In genomic region chr11:12066799-12067508, GRCh38 we compare ENCODE assay signal across 8 cellular contexts. TPM values are rescaled to one million over a fixed set of nuclear protein-coding genes. Genes with fewer than 3 reads are reported as not detected.
DNase-seq lines count a peak whose midpoint lies in the region; ATAC-seq and TF ChIP-seq lines count a peak whose summit lies in the region.

No MANE protein-coding gene starts in this region.

- intact Hi-C loops in esophagus squamous epithelium (cut with DNase I) = no loop called here
- intact Hi-C loops in activated T-helper 2 cell treated with anti-CD3 and anti-CD28 coated beads, Interferon-gamma antibody, Interleukin-2, Interleukin-4, amounts not matched to agents 10 μg/mL and 5 μg/mL and 100 μg/mL, durations not matched to agents 14 hours and 24 hours and 36 hours (cut with micrococcal nuclease) = no loop called here

- H3K9me3 ChIP-seq in esophagus squamous epithelium (no peaks in the 10 kb centered on the region), trophoblast cell (ENCODE audit: insufficient read depth, low read depth, low read length) (no peaks in the 10 kb centered on the region)

- H3K4ac ChIP-seq in trophoblast cell (ENCODE audit: low read depth, low read length) = no peak overlapping the region

- peaks cover 7% of the 10 kb centered on the region for H3K9me3 Mint-ChIP-seq in activated T-helper 2 cell treated with anti-CD3 and anti-CD28 coated beads, Interferon-gamma antibody, Interleukin-2, Interleukin-4, amounts not matched to agents 10 μg/mL and 5 μg/mL and 100 μg/mL, durations not matched to agents 14 hours and 24 hours and 36 hours
- H3K9me3 Mint-ChIP-seq in stimulated activated naive CD8-positive, alpha-beta T cell treated with anti-CD3 and anti-CD28 coated beads, Interleukin-15, amount 100 ng/mL, for 72 hours = peaks cover 0 to 12% of the 10 kb centered on the region in 2 donors

- H2BK5ac ChIP-seq in trophoblast cell (ENCODE audit: low read depth, low read length, poor library complexity) = no peak overlapping the region

- TF ChIP-seq POLR2A in esophagus squamous epithelium (IDR thresholded peaks at IDR 0.05) = no peak

- H3K4me2 ChIP-seq in trophoblast cell (ENCODE audit: low read length) = no peak overlapping the region

- peaks cover 9% of the 10 kb centered on the region for H3K36me3 Mint-ChIP-seq in activated T-helper 2 cell treated with anti-CD3 and anti-CD28 coated beads, Interferon-gamma antibody, Interleukin-2, Interleukin-4, amounts not matched to agents 10 μg/mL and 5 μg/mL and 100 μg/mL, durations not matched to agents 14 hours and 24 hours and 36 hours (ENCODE audit: low read depth)

- no peaks in the 10 kb centered on the region for H3K79me2 ChIP-seq in trophoblast cell (ENCODE audit: control insufficient read depth, insufficient read depth, low read length, poor library complexity)

- H3K27me3 ChIP-seq in esophagus squamous epithelium (no peaks in the 10 kb centered on the region), trophoblast cell (ENCODE audit: insufficient read depth, low read length) (no peaks in the 10 kb centered on the region)

- no peak overlapping the region for H4K12ac ChIP-seq in trophoblast cell (ENCODE audit: low read depth, low read length)

- H3K27ac Mint-ChIP-seq in activated T-helper 2 cell treated with anti-CD3 and anti-CD28 coated beads, Interferon-gamma antibody, Interleukin-2, Interleukin-4, amounts not matched to agents 10 μg/mL and 5 μg/mL and 100 μg/mL, durations not matched to agents 14 hours and 24 hours and 36 hours = no peak overlapping the region
- peak overlapping the region in 1 of 2 donors; percentile 35 for H3K27ac Mint-ChIP-seq in stimulated activated naive CD8-positive, alpha-beta T cell treated with anti-CD3 and anti-CD28 coated beads, Interleukin-15, amount 100 ng/mL, for 72 hours

- TF ChIP-seq CTCF in esophagus squamous epithelium (IDR thresholded peaks at IDR 0.05) = no peak

- 17 to 37% methylated on average over 5 to 7 of the region's 8 CpGs for WGBS in esophagus squamous epithelium, 2 donors
- no CpG with 5 or more reads among the region's 8 CpGs for WGBS in trophoblast cell (ENCODE audit: extremely low coverage, insufficient coverage, insufficient read length)

- no peak overlapping the region for H4K91ac ChIP-seq in trophoblast cell (ENCODE audit: low read depth, low read length)

- H3K14ac ChIP-seq in trophoblast cell (ENCODE audit: low read length) = no peak overlapping the region

- no peak overlapping the region for H3K4me3 Mint-ChIP-seq in activated T-helper 2 cell treated with anti-CD3 and anti-CD28 coated beads, Interferon-gamma antibody, Interleukin-2, Interleukin-4, amounts not matched to agents 10 μg/mL and 5 μg/mL and 100 μg/mL, durations not matched to agents 14 hours and 24 hours and 36 hours (ENCODE audit: low read depth)
- H3K4me3 Mint-ChIP-seq in stimulated activated naive CD8-positive, alpha-beta T cell treated with anti-CD3 and anti-CD28 coated beads, Interleukin-15, amount 100 ng/mL, for 72 hours = no peak overlapping the region

- H3K9ac ChIP-seq in trophoblast cell (ENCODE audit: low read length) = no peak overlapping the region

- H3K4me3 ChIP-seq in esophagus squamous epithelium (no peak overlapping the region), trophoblast cell (ENCODE audit: low read depth, low read length) (no peak overlapping the region)

- H3K36me3 ChIP-seq in esophagus squamous epithelium = no peaks in the 10 kb centered on the region
- no peaks in the 10 kb centered on the region for H3K36me3 ChIP-seq in trophoblast cell (ENCODE audit: control insufficient read depth in 1 of 2, insufficient read depth in 2 of 2, low read length in 2 of 2)

- no peak overlapping the region for H4K8ac ChIP-seq in trophoblast cell (ENCODE audit: low read depth, low read length)

- H3K27ac ChIP-seq in esophagus squamous epithelium (peak overlapping the region; percentile 53 to 78 (median 72)), trophoblast cell (ENCODE audit: low read depth, low read length) (peak overlapping the region; percentile 51)

- DNase-seq in GM04503 (ENCODE audit: low read depth) = peak; percentile 85
- peak; percentile 31 for DNase-seq in NCI-H510A (lab: John Stamatoyannopoulos, UW)
- DNase-seq in esophagus squamous epithelium (lab: John Stamatoyannopoulos, UW) = no peak
- peak; percentile 87 to 98 for DNase-seq in trophoblast cell
- DNase-seq in activated T-helper 2 cell treated with anti-CD3 and anti-CD28 coated beads, Interferon-gamma antibody, Interleukin-2, Interleukin-4, amounts not matched to agents 10 μg/mL and 5 μg/mL and 100 μg/mL, durations not matched to agents 14 hours and 24 hours and 36 hours (ENCODE audit: low spot score) = no peak
- no peak for DNase-seq in stimulated activated naive CD8-positive, alpha-beta T cell treated with anti-CD3 and anti-CD28 coated beads, Interleukin-15, amount 100 ng/mL, for 72 hours
- no peak for DNase-seq in RPMI8226

- no peak overlapping the region for H2BK12ac ChIP-seq in trophoblast cell (ENCODE audit: low read length)

- no peak overlapping the region for H2AFZ ChIP-seq in trophoblast cell (ENCODE audit: insufficient read depth, low read length, poor library complexity)

- H3K27me3 Mint-ChIP-seq in activated T-helper 2 cell treated with anti-CD3 and anti-CD28 coated beads, Interferon-gamma antibody, Interleukin-2, Interleukin-4, amounts not matched to agents 10 μg/mL and 5 μg/mL and 100 μg/mL, durations not matched to agents 14 hours and 24 hours and 36 hours (ENCODE audit: low read depth) = peaks cover 3% of the 10 kb centered on the region
- peaks cover 26% of the 10 kb centered on the region for H3K27me3 Mint-ChIP-seq in stimulated activated naive CD8-positive, alpha-beta T cell treated with anti-CD3 and anti-CD28 coated beads, Interleukin-15, amount 100 ng/mL, for 72 hours

- no peak overlapping the region for H3K23ac ChIP-seq in trophoblast cell (ENCODE audit: low read length)

- no peak for ATAC-seq in HG03469 (IDR thresholded peaks at IDR 0.05; ENCODE audit: unreplicated experiment)
- no peak for ATAC-seq in stimulated activated naive CD8-positive, alpha-beta T cell treated with anti-CD3 and anti-CD28 coated beads, Interleukin-15, amount 100 ng/mL, for 72 hours

- H2AK5ac ChIP-seq in trophoblast cell (ENCODE audit: low read length) = no peak overlapping the region

- H3K4me1 Mint-ChIP-seq in activated T-helper 2 cell treated with anti-CD3 and anti-CD28 coated beads, Interferon-gamma antibody, Interleukin-2, Interleukin-4, amounts not matched to agents 10 μg/mL and 5 μg/mL and 100 μg/mL, durations not matched to agents 14 hours and 24 hours and 36 hours (ENCODE audit: low read depth) = peaks cover 12% of the 10 kb centered on the region
- H3K4me1 Mint-ChIP-seq in stimulated activated naive CD8-positive, alpha-beta T cell treated with anti-CD3 and anti-CD28 coated beads, Interleukin-15, amount 100 ng/mL, for 72 hours = no peaks in the 10 kb centered on the region

- H3K4me1 ChIP-seq in esophagus squamous epithelium (peaks cover 3 to 26% (median 20%) of the 10 kb centered on the region in 3 donors), trophoblast cell (ENCODE audit: control insufficient read depth in 1 of 2, insufficient read depth in 2 of 2, low read length in 2 of 2) (peaks cover 10 to 20% of the 10 kb centered on the region in 2 experiments)

- H3K18ac ChIP-seq in trophoblast cell (ENCODE audit: low read length) = no peak overlapping the region

- no peak overlapping the region for H2BK120ac ChIP-seq in trophoblast cell (ENCODE audit: insufficient read depth, low read length, poor library complexity)

- peaks cover 8% of the 10 kb centered on the region for H3K79me1 ChIP-seq in trophoblast cell (ENCODE audit: low read length)

RNA-seq across cellular contexts. Expression of gene MICAL2, which starts 43.4 kb away (rescaled TPM):
- total RNA-seq in esophagus squamous epithelium = 10 to 100 TPM; 10.1 to 49.0 (median 19.8) TPM
- polyA plus RNA-seq in trophoblast cell (2013) = 24.5 and 30.8 TPM in 2 replicates
- 736 TPM in 2 replicates for total RNA-seq in activated T-helper 2 cell treated with anti-CD3 and anti-CD28 coated beads, Interferon-gamma antibody, Interleukin-2, Interleukin-4, amounts not matched to agents 10 μg/mL and 5 μg/mL and 100 μg/mL, durations not matched to agents 14 hours and 24 hours and 36 hours

RNA-seq across cellular contexts. Expression of gene DKK3, which starts 58.5 kb away (rescaled TPM):
- 100 to 1,000 TPM in 1 of 4 donors, 10 to 100 TPM in 3; 24.8 to 112 (median 44.5) TPM for total RNA-seq in esophagus squamous epithelium
- 41.2 and 42.2 TPM in 2 replicates for polyA plus RNA-seq in trophoblast cell (2013)
- total RNA-seq in activated T-helper 2 cell treated with anti-CD3 and anti-CD28 coated beads, Interferon-gamma antibody, Interleukin-2, Interleukin-4, amounts not matched to agents 10 μg/mL and 5 μg/mL and 100 μg/mL, durations not matched to agents 14 hours and 24 hours and 36 hours = not detected in 2 replicates

Comparison
In these comparisons a context has a peak if more than half of its experiments do, and no peak if none do; other contexts are left out.
1. DNase-seq: peak in GM04503 (single experiment), NCI-H510A (single experiment) and trophoblast cell (2 of 2); none in esophagus squamous epithelium (single experiment), activated T-helper 2 cell treated with anti-CD3 and anti-CD28 coated beads, Interferon-gamma antibody, Interleukin-2, Interleukin-4, amounts not matched to agents 10 μg/mL and 5 μg/mL and 100 μg/mL, durations not matched to agents 14 hours and 24 hours and 36 hours (single experiment), stimulated activated naive CD8-positive, alpha-beta T cell treated with anti-CD3 and anti-CD28 coated beads, Interleukin-15, amount 100 ng/mL, for 72 hours (0 of 2) and RPMI8226 (single experiment).
2. RNA of gene MICAL2, which starts 43.4 kb away (total RNA-seq): 736 TPM in activated T-helper 2 cell treated with anti-CD3 and anti-CD28 coated beads, Interferon-gamma antibody, Interleukin-2, Interleukin-4, amounts not matched to agents 10 μg/mL and 5 μg/mL and 100 μg/mL, durations not matched to agents 14 hours and 24 hours and 36 hours; 10.1 to 49.0 TPM in esophagus squamous epithelium; every median in the first group is over 10 times any median in the second.
3. RNA of gene DKK3, which starts 58.5 kb away (total RNA-seq): 24.8 to 112 TPM in esophagus squamous epithelium; not detected in activated T-helper 2 cell treated with anti-CD3 and anti-CD28 coated beads, Interferon-gamma antibody, Interleukin-2, Interleukin-4, amounts not matched to agents 10 μg/mL and 5 μg/mL and 100 μg/mL, durations not matched to agents 14 hours and 24 hours and 36 hours; every median in the first group is over 10 times any median in the second.